Comparison of ENCODE assay signal across 18 cellular contexts in genomic region chr1:230589951-230590350, GRCh38.
DNase-seq lines count a peak whose midpoint lies in the region; ATAC-seq and FAIRE-seq lines count a peak whose summit lies in the region.
"Had no signal": no experiment of that assay in that cellular context is flagged by ENCODE, and none has a peak within 500 bp of the region (broad histone marks: within the 10 kb centered on the region; RNA-seq: fewer than 3 reads in every experiment).

No MANE protein-coding gene starts in this region.

- ATAC-seq in HG03565 (IDR thresholded peaks at IDR 0.05; ENCODE audit: unreplicated experiment), result no peak
- ATAC-seq in HG03175 (IDR thresholded peaks at IDR 0.05; ENCODE audit: unreplicated experiment), result no peak
- ATAC-seq: A549, GM12878 had no signal

- FAIRE-seq in RCC 7860 (lab: Jason Lieb, UNC), result peak; percentile 85
- FAIRE-seq: A549, D721Med, GM12878, H1 had no signal

- DNase-seq in NCI-H146 (lab: John Stamatoyannopoulos, UW) (peak; percentile 4), NCI-H146 treated with DMSO at 0.1 percent for 48 hours (lab: John Stamatoyannopoulos, UW; ENCODE audit: unreplicated experiment) (no peak), NCI-H2107 (lab: John Stamatoyannopoulos, UW) (peak; percentile 35), RCC 7860 (ENCODE audit: low spot score) (peak; percentile 3), kidney tubule cell (ENCODE audit: low spot score) (peak; percentile 43), DMS53 (lab: John Stamatoyannopoulos, UW) (no peak)
- DNase-seq: AML-193; Caco-2; CD4-positive, alpha-beta T cell; DMS153; DMS79 treated with DMSO at 0.1 percent for 48 hours; H9 had no signal

Comparison
In these comparisons a context has a peak if more than half of its experiments do, and no peak if none do; other contexts are left out.
1. DNase-seq: peak in NCI-H146 (single experiment), NCI-H2107 (single experiment), RCC 7860 (single experiment) and kidney tubule cell (single experiment); none in NCI-H146 treated with DMSO at 0.1 percent for 48 hours (single experiment) and DMS53 (single experiment).